ENCODE assay signal across 17 cellular contexts in genomic region chr4:151807220-151807619, GRCh38. TPM values are rescaled to one million over a fixed set of nuclear protein-coding genes. Genes with fewer than 3 reads are reported as not detected.
DNase-seq lines count a peak whose midpoint lies in the region; ATAC-seq and TF ChIP-seq lines count a peak whose summit lies in the region.
"Had no signal": no experiment of that assay in that cellular context is flagged by ENCODE, and none has a peak within 500 bp of the region (broad histone marks: within the 10 kb centered on the region; RNA-seq: fewer than 3 reads in every experiment).

No MANE protein-coding gene starts in this region.

- peaks cover 8% of the 10 kb centered on the region for H3K4me1 Mint-ChIP-seq in type B pancreatic cell (ENCODE audit: unreplicated experiment)

- peaks cover 0 to 4% of the 10 kb centered on the region in 2 donors for H3K4me1 ChIP-seq in lung (ENCODE audit: control insufficient read depth in 2 of 2, insufficient read depth in 2 of 2, low read length in 2 of 2)
- H3K4me1 ChIP-seq in thyroid gland: no peaks in the 10 kb centered on the region

- peak; percentile 1 for DNase-seq in NCI-H1105 treated with DMSO at 0.1 percent for 48 hours (lab: John Stamatoyannopoulos, UW)
- DNase-seq in NCI-H1105 (lab: John Stamatoyannopoulos, UW): no peak
- no peak for DNase-seq in coronary artery (ENCODE audit: low spot score)
- DNase-seq in lung (ENCODE audit: low spot score): no peak
- no peak for DNase-seq in type B pancreatic cell (ENCODE audit: extremely low spot score, unreplicated experiment)
- DNase-seq in GDM1 (lab: John Stamatoyannopoulos, UW): no peak
- no peak for DNase-seq in effector CD4-positive, alpha-beta T cell
- no peak for DNase-seq in thyroid gland
- DNase-seq: Calu3; NCI-H1694 treated with DMSO at 0.1 percent for 48 hours; NK-92 treated with Interleukin-12 subunit alpha and Interleukin-12 subunit beta, amount 100 ng/mL, for 24 hours had no signal

- no peaks in the 10 kb centered on the region for H3K36me3 Mint-ChIP-seq in type B pancreatic cell
- H3K36me3 Mint-ChIP-seq: activated naive CD8-positive, alpha-beta T cell; natural killer cell treated with Interleukin-12 subunit alpha and Interleukin-12 subunit beta and Interleukin-15 and Interleukin-18, amount 100 ng/mL, for 72 hours had no signal

- H3K27ac Mint-ChIP-seq in type B pancreatic cell: peak overlapping the region; percentile 29
- H3K27ac Mint-ChIP-seq: activated naive CD8-positive, alpha-beta T cell; dendritic cell treated with granulocyte-macrophage colony-stimulating factor and Interleukin-4, amounts not matched to agents 40 ng/mL and 50 ng/mL, for 4 days; natural killer cell treated with Interleukin-12 subunit alpha and Interleukin-12 subunit beta and Interleukin-15 and Interleukin-18, amount 100 ng/mL, for 72 hours had no signal

- TF ChIP-seq CTCF in coronary artery (IDR thresholded peaks at IDR 0.05) (no peak), lung (IDR thresholded peaks at IDR 0.05; ENCODE audit: control extremely low read depth, extremely low read depth) (no peak), type B pancreatic cell (conservative IDR thresholded peaks at IDR 0.05) (no peak), thyroid gland (IDR thresholded peaks at IDR 0.05) (no peak)

- peak overlapping the region; percentile 58 to 78 for H3K27ac ChIP-seq in coronary artery
- H3K27ac ChIP-seq in lung (ENCODE audit: low read depth in 1 of 2, low read length in 1 of 2): peak overlapping the region; percentile 6 to 86
- no peak overlapping the region for H3K27ac ChIP-seq in thyroid gland
- H3K27ac ChIP-seq: 22Rv1, KMS-11 had no signal

- H3K27me3 Mint-ChIP-seq in type B pancreatic cell: peaks cover 4% of the 10 kb centered on the region
- H3K27me3 Mint-ChIP-seq: activated naive CD8-positive, alpha-beta T cell had no signal

- H3K4me3 ChIP-seq in coronary artery (peak overlapping the region; percentile 8), lung (no peak overlapping the region), thyroid gland (replicated peaks in 1 of 3) (no peak overlapping the region)

- no peak for ATAC-seq in lung (ENCODE audit: insufficient read depth, low FRiP score)
- ATAC-seq: activated CD4-positive, CD25-positive, alpha-beta regulatory T cell treated with anti-CD3 and anti-CD28 coated beads, Interleukin-2, amount 50 U/mL, for 24 hours; natural killer cell treated with Interleukin-12 subunit alpha and Interleukin-12 subunit beta and Interleukin-15 and Interleukin-18, amount 100 ng/mL, for 72 hours had no signal

- H3K4me3 Mint-ChIP-seq in type B pancreatic cell: no peak overlapping the region
- H3K4me3 Mint-ChIP-seq: activated naive CD8-positive, alpha-beta T cell; dendritic cell treated with granulocyte-macrophage colony-stimulating factor and Interleukin-4, amounts not matched to agents 40 ng/mL and 50 ng/mL, for 4 days; natural killer cell treated with Interleukin-12 subunit alpha and Interleukin-12 subunit beta and Interleukin-15 and Interleukin-18, amount 100 ng/mL, for 72 hours had no signal

- H3K27me3 ChIP-seq in lung (ENCODE audit: control insufficient read depth, insufficient read depth): no peaks in the 10 kb centered on the region
- no peaks in the 10 kb centered on the region for H3K27me3 ChIP-seq in thyroid gland

- H3K36me3 ChIP-seq in lung (ENCODE audit: control insufficient read depth in 2 of 2, insufficient read depth in 2 of 2, low read length in 2 of 2) (no peaks in the 10 kb centered on the region), thyroid gland (no peaks in the 10 kb centered on the region)

- no peak for TF ChIP-seq POLR2A in thyroid gland (IDR thresholded peaks at IDR 0.05)

- H3K9me3 Mint-ChIP-seq in type B pancreatic cell: no peaks in the 10 kb centered on the region
- H3K9me3 Mint-ChIP-seq: dendritic cell treated with granulocyte-macrophage colony-stimulating factor and Interleukin-4, amounts not matched to agents 40 ng/mL and 50 ng/mL, for 4 days; natural killer cell treated with Interleukin-12 subunit alpha and Interleukin-12 subunit beta and Interleukin-15 and Interleukin-18, amount 100 ng/mL, for 72 hours had no signal

- 48 to 65% methylated on average over 7 of the region's 7 CpGs for WGBS in lung, 2 donors
- WGBS in thyroid gland, 2 donors: 54 to 67% methylated on average over 7 of the region's 7 CpGs

- H3K9me3 ChIP-seq in lung (ENCODE audit: control insufficient read depth in 2 of 2, insufficient read depth in 1 of 2, low read length in 1 of 2): no peaks in the 10 kb centered on the region
- no peaks in the 10 kb centered on the region for H3K9me3 ChIP-seq in thyroid gland

- intact Hi-C loops in thyroid gland (cut with DNase I): no loop called here

RNA-seq across cellular contexts. Expression of gene GATB, which starts 46.4 kb away (rescaled TPM):
- total RNA-seq in lung (10 to 100 TPM; 14.3 to 16.8 TPM), type B pancreatic cell (ENCODE audit: low replicate concordance) (17.3 and 22.9 TPM in 2 replicates), thyroid gland (10 to 100 TPM; 10.9 to 32.5 (median 22.9) TPM)
- 10 to 100 TPM; 11.0 to 18.4 TPM for polyA plus RNA-seq in lung

Comparison
In these comparisons a context has a peak if more than half of its experiments do, and no peak if none do; other contexts are left out.
1. H3K27ac ChIP-seq: peak in coronary artery (2 of 2) and lung (2 of 2); none in thyroid gland (0 of 3).